ENCODE assay signal across 12 cellular contexts in genomic region chr1:67350783-67351182, GRCh38. TPM values are rescaled to one million over a fixed set of nuclear protein-coding genes. Genes with fewer than 3 reads are reported as not detected.
DNase-seq lines count a peak whose midpoint lies in the region; ATAC-seq lines count a peak whose summit lies in the region.
"Had no signal": no experiment of that assay in that cellular context is flagged by ENCODE, and none has a peak within 500 bp of the region (broad histone marks: within the 10 kb centered on the region; RNA-seq: fewer than 3 reads in every experiment).

No MANE protein-coding gene starts in this region.

- no peaks in the 10 kb centered on the region for H3K27me3 Mint-ChIP-seq in activated T-helper 17 cell treated with anti-CD3 and anti-CD28 coated beads, Interleukin-2, amount 50 U/mL, for 72 hours

- H3K4me3 Mint-ChIP-seq in activated T-helper 17 cell treated with anti-CD3 and anti-CD28 coated beads, Interleukin-2, amount 50 U/mL, for 72 hours = peak overlapping the region; percentile 20

- H3K36me3 Mint-ChIP-seq in activated T-helper 17 cell treated with anti-CD3 and anti-CD28 coated beads, Interleukin-2, amount 50 U/mL, for 72 hours (ENCODE audit: low read depth) = peaks cover 67% of the 10 kb centered on the region

- peaks cover 19% of the 10 kb centered on the region for H3K4me1 Mint-ChIP-seq in activated T-helper 17 cell treated with anti-CD3 and anti-CD28 coated beads, Interleukin-2, amount 50 U/mL, for 72 hours

- no peak for DNase-seq in left colon
- no peak for DNase-seq in NCI-H748 (lab: John Stamatoyannopoulos, UW; ENCODE audit: unreplicated experiment)
- no peak for DNase-seq in NCI-H510A treated with DMSO at 0.1 percent for 48 hours (lab: John Stamatoyannopoulos, UW)
- DNase-seq: amniotic stem cell, Caco-2, mesenchymal stem cell, psoas muscle had no signal

- ATAC-seq in GM18508 (IDR thresholded peaks at IDR 0.05; ENCODE audit: insufficient read depth, unreplicated experiment) = peak; percentile 88
- ATAC-seq in GM19395 (IDR thresholded peaks at IDR 0.05; ENCODE audit: unreplicated experiment) = peak; percentile 73
- ATAC-seq in HG03045 (IDR thresholded peaks at IDR 0.05; ENCODE audit: unreplicated experiment) = peak; percentile 59
- ATAC-seq in activated T-helper 17 cell treated with anti-CD3 and anti-CD28 coated beads, Interleukin-2, amount 50 U/mL, for 72 hours (replicated peaks) = peak; percentile 94
- ATAC-seq in left colon = no peak
- ATAC-seq in GM19455 (IDR thresholded peaks at IDR 0.05; ENCODE audit: unreplicated experiment) = no peak
- ATAC-seq: psoas muscle had no signal

- no peaks in the 10 kb centered on the region for H3K9me3 Mint-ChIP-seq in activated T-helper 17 cell treated with anti-CD3 and anti-CD28 coated beads, Interleukin-2, amount 50 U/mL, for 72 hours

- intact Hi-C loops in left colon (cut with DNase I, micrococcal nuclease) = no loop called here

- H3K27ac Mint-ChIP-seq in activated T-helper 17 cell treated with anti-CD3 and anti-CD28 coated beads, Interleukin-2, amount 50 U/mL, for 72 hours = peak overlapping the region; percentile 62

RNA-seq across cellular contexts. Expression of gene IL12RB2, which starts 43.1 kb away (rescaled TPM):
- total RNA-seq in activated T-helper 17 cell treated with anti-CD3 and anti-CD28 coated beads, Interleukin-2, amount 50 U/mL, for 72 hours = 10 to 100 TPM; 57.4 to 63.3 TPM
- under 1 TPM; 0.82 to 0.95 TPM for total RNA-seq in left colon

Comparison
In these comparisons a context has a peak if more than half of its experiments do, and no peak if none do; other contexts are left out.
1. ATAC-seq: peak in GM18508 (single experiment), GM19395 (single experiment), HG03045 (single experiment) and activated T-helper 17 cell treated with anti-CD3 and anti-CD28 coated beads, Interleukin-2, amount 50 U/mL, for 72 hours (single experiment); none in left colon (single experiment) and GM19455 (single experiment).
2. RNA of gene IL12RB2, which starts 43.1 kb away (total RNA-seq): 57.4 to 63.3 TPM in activated T-helper 17 cell treated with anti-CD3 and anti-CD28 coated beads, Interleukin-2, amount 50 U/mL, for 72 hours; 0.82 to 0.95 TPM in left colon; every median in the first group is over 10 times any median in the second.